Comparison of ENCODE assay signal across 24 cellular contexts in the genomic region with DNA sequence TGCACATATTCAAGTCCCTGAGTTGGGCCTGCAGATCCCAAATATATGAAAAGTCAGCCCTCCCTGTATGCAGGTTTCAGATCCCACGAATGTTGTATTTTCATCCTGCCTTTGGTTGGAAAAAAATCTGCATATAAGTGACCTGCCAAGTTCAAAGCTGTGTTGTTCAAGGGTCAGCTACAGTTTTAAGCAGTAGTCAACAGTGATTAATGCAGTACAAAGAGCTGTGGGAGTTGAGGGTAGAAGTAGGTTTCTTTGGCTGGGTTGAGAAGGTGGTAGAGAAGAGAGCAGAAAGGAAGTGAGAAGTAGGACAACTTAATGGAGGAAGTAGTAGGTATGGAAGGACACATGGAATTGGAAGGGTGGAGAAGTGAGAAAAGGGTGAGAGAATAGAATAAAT.
DNase-seq lines count a peak whose midpoint lies in the region; ATAC-seq and TF ChIP-seq lines count a peak whose summit lies in the region.
"Had no signal": no experiment of that assay in that cellular context is flagged by ENCODE, and none has a peak within 500 bp of the region (broad histone marks: within the 10 kb centered on the region; RNA-seq: fewer than 3 reads in every experiment).

No MANE protein-coding gene starts in this region.

- H3K9me3 ChIP-seq in T-helper 17 cell (ENCODE audit: control insufficient read depth, low read length, poor library complexity, severe bottlenecking) (no peaks in the 10 kb centered on the region), suprapubic skin (no peaks in the 10 kb centered on the region)
- H3K9me3 ChIP-seq: BLaER1, ovary, testis had no signal

- H3K27ac Mint-ChIP-seq in activated T-cell treated with anti-CD3 and anti-CD28 coated beads, Interleukin-2, amount 50 U/mL, for 72 hours, result peak overlapping the region; percentile 7
- peak overlapping the region; percentile 87 for H3K27ac Mint-ChIP-seq in T-helper 17 cell
- peak overlapping the region; percentile 59 for H3K27ac Mint-ChIP-seq in central memory CD8-positive, alpha-beta T cell (ENCODE audit: low read depth)
- peak overlapping the region; percentile 18 for H3K27ac Mint-ChIP-seq in stimulated activated effector memory CD8-positive, alpha-beta T cell treated with anti-CD3 and anti-CD28 coated beads, Interleukin-12 subunit alpha, Interleukin-12 subunit beta, amount 100 ng/mL, for 72 hours
- H3K27ac Mint-ChIP-seq in chondrocyte (ENCODE audit: unreplicated experiment), result no peak overlapping the region

- no peaks in the 10 kb centered on the region for H3K27me3 ChIP-seq in suprapubic skin
- H3K27me3 ChIP-seq: BLaER1, ovary, testis had no signal

- peaks cover 13 to 19% of the 10 kb centered on the region in 2 donors for H3K36me3 Mint-ChIP-seq in activated T-cell treated with anti-CD3 and anti-CD28 coated beads, Interleukin-2, amount 50 U/mL, for 72 hours (ENCODE audit: insufficient read depth in 2 of 2)
- peaks cover 35% of the 10 kb centered on the region for H3K36me3 Mint-ChIP-seq in activated T-cell treated with anti-CD3 and anti-CD28 coated beads, Interleukin-2, amount 50 U/mL, for 4 hours (ENCODE audit: insufficient read depth)
- H3K36me3 Mint-ChIP-seq in T-helper 17 cell (ENCODE audit: low read depth) (peaks cover 4% of the 10 kb centered on the region), chondrocyte (ENCODE audit: low read depth) (peaks cover 2% of the 10 kb centered on the region)
- H3K36me3 Mint-ChIP-seq in central memory CD8-positive, alpha-beta T cell (ENCODE audit: insufficient read depth), result peaks cover 42% of the 10 kb centered on the region
- H3K36me3 Mint-ChIP-seq in stimulated activated effector memory CD8-positive, alpha-beta T cell treated with anti-CD3 and anti-CD28 coated beads, Interleukin-12 subunit alpha, Interleukin-12 subunit beta, amount 100 ng/mL, for 72 hours, result peaks cover 86% of the 10 kb centered on the region

- peaks cover 65% of the 10 kb centered on the region for H3K4me1 Mint-ChIP-seq in activated T-cell treated with anti-CD3 and anti-CD28 coated beads, Interleukin-2, amount 50 U/mL, for 72 hours (ENCODE audit: low read depth)
- peaks cover 73% of the 10 kb centered on the region for H3K4me1 Mint-ChIP-seq in activated T-cell treated with anti-CD3 and anti-CD28 coated beads, Interleukin-2, amount 50 U/mL, for 4 hours (ENCODE audit: low read depth)
- H3K4me1 Mint-ChIP-seq in T-helper 17 cell (peaks cover 57% of the 10 kb centered on the region), chondrocyte (ENCODE audit: low read depth) (peaks cover 50% of the 10 kb centered on the region)
- H3K4me1 Mint-ChIP-seq in central memory CD8-positive, alpha-beta T cell, result peaks cover 62% of the 10 kb centered on the region
- H3K4me1 Mint-ChIP-seq in stimulated activated effector memory CD8-positive, alpha-beta T cell treated with anti-CD3 and anti-CD28 coated beads, Interleukin-12 subunit alpha, Interleukin-12 subunit beta, amount 100 ng/mL, for 72 hours, result peaks cover 51% of the 10 kb centered on the region

- TF ChIP-seq EP300 in suprapubic skin (IDR thresholded peaks at IDR 0.05), result no peak

- TF ChIP-seq CTCF in suprapubic skin (IDR thresholded peaks at IDR 0.05) (no peak), chondrocyte (IDR thresholded peaks at IDR 0.05) (no peak)

- H3K4me3 ChIP-seq in suprapubic skin, result no peak overlapping the region
- H3K4me3 ChIP-seq: BLaER1, ovary, SK-N-MC, smooth muscle cell, testis had no signal

- peaks cover 7% of the 10 kb centered on the region for H3K4me1 ChIP-seq in suprapubic skin
- H3K4me1 ChIP-seq: BLaER1, testis had no signal

- no peaks in the 10 kb centered on the region for H3K9me3 Mint-ChIP-seq in activated T-cell treated with anti-CD3 and anti-CD28 coated beads, Interleukin-2, amount 50 U/mL, for 72 hours
- no peaks in the 10 kb centered on the region for H3K9me3 Mint-ChIP-seq in activated T-cell treated with anti-CD3 and anti-CD28 coated beads, Interleukin-2, amount 50 U/mL, for 4 hours
- H3K9me3 Mint-ChIP-seq in central memory CD8-positive, alpha-beta T cell, result no peaks in the 10 kb centered on the region
- no peaks in the 10 kb centered on the region for H3K9me3 Mint-ChIP-seq in stimulated activated effector memory CD8-positive, alpha-beta T cell treated with anti-CD3 and anti-CD28 coated beads, Interleukin-12 subunit alpha, Interleukin-12 subunit beta, amount 100 ng/mL, for 72 hours
- H3K9me3 Mint-ChIP-seq in chondrocyte (ENCODE audit: low read depth), result no peaks in the 10 kb centered on the region

- no peak for TF ChIP-seq POLR2A in suprapubic skin (IDR thresholded peaks at IDR 0.05)

- ATAC-seq in activated T-cell treated with anti-CD3 and anti-CD28 coated beads, Interleukin-2, amount 50 U/mL, for 72 hours (replicated peaks in 1 of 2), result no peak
- ATAC-seq in activated T-cell treated with anti-CD3 and anti-CD28 coated beads, Interleukin-2, amount 50 U/mL, for 4 hours, result no peak
- no peak for ATAC-seq in T-helper 17 cell
- no peak for ATAC-seq in central memory CD8-positive, alpha-beta T cell (replicated peaks; ENCODE audit: extremely low read depth, poor library complexity, severe bottlenecking)
- ATAC-seq in stimulated activated effector memory CD8-positive, alpha-beta T cell treated with anti-CD3 and anti-CD28 coated beads, Interleukin-12 subunit alpha, Interleukin-12 subunit beta, amount 100 ng/mL, for 72 hours, result peak; percentile 36

- H3K27me3 Mint-ChIP-seq in activated T-cell treated with anti-CD3 and anti-CD28 coated beads, Interleukin-2, amount 50 U/mL, for 72 hours (ENCODE audit: low read depth), result no peaks in the 10 kb centered on the region
- no peaks in the 10 kb centered on the region for H3K27me3 Mint-ChIP-seq in activated T-cell treated with anti-CD3 and anti-CD28 coated beads, Interleukin-2, amount 50 U/mL, for 4 hours (ENCODE audit: low read depth)
- H3K27me3 Mint-ChIP-seq in T-helper 17 cell (no peaks in the 10 kb centered on the region), chondrocyte (ENCODE audit: low read depth) (no peaks in the 10 kb centered on the region)
- no peaks in the 10 kb centered on the region for H3K27me3 Mint-ChIP-seq in central memory CD8-positive, alpha-beta T cell

- H3K27ac ChIP-seq in suprapubic skin, result no peak overlapping the region
- H3K27ac ChIP-seq: BLaER1, epithelial cell of prostate, ovary, SK-N-MC, testis, WERI-Rb-1 had no signal

- 90% methylated on average over 1 of the region's 1 CpG for WGBS in suprapubic skin

- H3K4me3 Mint-ChIP-seq in activated T-cell treated with anti-CD3 and anti-CD28 coated beads, Interleukin-2, amount 50 U/mL, for 72 hours, result no peak overlapping the region
- H3K4me3 Mint-ChIP-seq in activated T-cell treated with anti-CD3 and anti-CD28 coated beads, Interleukin-2, amount 50 U/mL, for 4 hours, result no peak overlapping the region
- H3K4me3 Mint-ChIP-seq in T-helper 17 cell (peak overlapping the region; percentile 5), chondrocyte (ENCODE audit: unreplicated experiment) (no peak overlapping the region)
- no peak overlapping the region for H3K4me3 Mint-ChIP-seq in central memory CD8-positive, alpha-beta T cell
- no peak overlapping the region for H3K4me3 Mint-ChIP-seq in stimulated activated effector memory CD8-positive, alpha-beta T cell treated with anti-CD3 and anti-CD28 coated beads, Interleukin-12 subunit alpha, Interleukin-12 subunit beta, amount 100 ng/mL, for 72 hours

- DNase-seq in activated T-cell treated with anti-CD3 and anti-CD28 coated beads, Interleukin-2, amount 50 U/mL, for 72 hours, result no peak
- DNase-seq in activated T-cell treated with anti-CD3 and anti-CD28 coated beads, Interleukin-2, amount 50 U/mL, for 4 hours, result no peak
- no peak for DNase-seq in T-helper 17 cell
- no peak for DNase-seq in central memory CD8-positive, alpha-beta T cell (ENCODE audit: low spot score in 2 of 2)
- no peak for DNase-seq in stimulated activated effector memory CD8-positive, alpha-beta T cell treated with anti-CD3 and anti-CD28 coated beads, Interleukin-12 subunit alpha, Interleukin-12 subunit beta, amount 100 ng/mL, for 72 hours (ENCODE audit: low spot score in 2 of 2)
- DNase-seq in suprapubic skin (ENCODE audit: low spot score in 2 of 2), result no peak
- DNase-seq in AML-193 (lab: John Stamatoyannopoulos, UW), result no peak
- no peak for DNase-seq in chondrocyte (ENCODE audit: low spot score)
- DNase-seq: activated CD4-positive, alpha-beta T cell treated with anti-CD3 and anti-CD28 coated beads, Interleukin-2, amount 50 U/mL, for 48 hours; activated T-cell treated with anti-CD3 and anti-CD28 coated beads, Interleukin-2, amount 50 U/mL, for 48 hours; head of caudate nucleus; NCI-H1105; NCI-H2029; NCI-H345; NCI-H82; ovary; retina; stimulated activated CD4-positive, alpha-beta T cell treated with anti-CD3 and anti-CD28 coated beads, Interleukin-2, amount 100 ng/mL, for 24 hours; testis; WERI-Rb-1 had no signal

- H3K36me3 ChIP-seq in suprapubic skin, result no peaks in the 10 kb centered on the region
- H3K36me3 ChIP-seq: BLaER1, ovary, WERI-Rb-1 had no signal
